In the genomic region with DNA sequence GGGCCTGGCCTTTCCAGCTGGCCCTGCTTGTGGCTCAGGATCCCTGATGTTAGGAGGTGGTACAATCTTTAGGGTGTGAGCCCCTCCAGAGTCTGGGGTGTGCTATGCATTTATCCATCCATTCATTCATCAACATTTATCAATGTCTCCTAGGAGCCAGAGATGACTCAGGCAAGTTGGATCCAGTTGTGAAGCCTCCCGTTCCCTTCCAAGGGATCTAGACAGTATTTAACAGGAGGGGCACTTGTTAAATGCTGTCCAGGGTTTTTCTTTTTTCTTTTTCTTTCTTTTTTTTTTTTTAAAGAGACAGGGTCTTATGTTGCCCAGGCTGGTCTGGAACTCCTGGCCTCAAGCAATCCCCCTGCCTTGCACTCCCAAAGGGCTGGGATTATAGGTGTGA, we compare ENCODE assay signal across 10 cellular contexts.
"Had no signal": no experiment of that assay in that cellular context is flagged by ENCODE, and none has a peak within 500 bp of the region (broad histone marks: within the 10 kb centered on the region; RNA-seq: fewer than 3 reads in every experiment).

No MANE protein-coding gene starts in this region.

- H3K36me3 ChIP-seq: heart left ventricle, left lung, pancreas had no signal

- DNase-seq: activated CD4-positive, alpha-beta T cell treated with anti-CD3 and anti-CD28 coated beads, Interleukin-2, amount 50 U/mL, for 4 hours; activated gamma-delta T cell; activated T-cell treated with anti-CD3 and anti-CD28 coated beads, Interleukin-2, amount 50 U/mL, for 24 hours; anterior cingulate cortex; foreskin melanocyte; heart left ventricle had no signal

- H3K4me3 ChIP-seq: heart left ventricle, left lung, pancreas had no signal

- H3K4me3 Mint-ChIP-seq: activated naive CD8-positive, alpha-beta T cell; activated T-cell treated with anti-CD3 and anti-CD28 coated beads, Interleukin-2, amount 50 U/mL, for 24 hours; neural crest cell had no signal

- H3K27ac ChIP-seq: heart left ventricle, left lung had no signal

- H3K36me3 Mint-ChIP-seq: activated naive CD8-positive, alpha-beta T cell had no signal

- H3K9me3 ChIP-seq: heart left ventricle, left lung, pancreas had no signal

- H3K27me3 ChIP-seq: left lung, pancreas had no signal

- H3K27ac Mint-ChIP-seq: activated naive CD8-positive, alpha-beta T cell; activated T-cell treated with anti-CD3 and anti-CD28 coated beads, Interleukin-2, amount 50 U/mL, for 24 hours had no signal

- H3K4me1 ChIP-seq: heart left ventricle, left lung had no signal

- H3K9me3 Mint-ChIP-seq: activated T-cell treated with anti-CD3 and anti-CD28 coated beads, Interleukin-2, amount 50 U/mL, for 24 hours; neural crest cell had no signal

- H3K27me3 Mint-ChIP-seq: activated naive CD8-positive, alpha-beta T cell had no signal
